29 cellular contexts compared by ENCODE assay signal in genomic region chr3:180860180-180860858, GRCh38.
"Had no signal": no experiment of that assay in that cellular context is flagged by ENCODE, and none has a peak within 500 bp of the region (broad histone marks: within the 10 kb centered on the region; RNA-seq: fewer than 3 reads in every experiment).

No MANE protein-coding gene starts in this region.

- H3K4me3 ChIP-seq: left lung, lower lobe of right lung, pancreas, prostate gland, right atrium auricular region, sigmoid colon, spleen, testis, thyroid gland, transverse colon, upper lobe of left lung, vagina had no signal

- H3K27ac Mint-ChIP-seq: immature natural killer cell; naive thymus-derived CD8-positive, alpha-beta T cell; nephron; stimulated activated effector memory CD8-positive, alpha-beta T cell treated with anti-CD3 and anti-CD28 coated beads, Interleukin-12 subunit alpha, Interleukin-12 subunit beta, amount 100 ng/mL, for 72 hours; stimulated activated naive CD8-positive, alpha-beta T cell treated with anti-CD3 and anti-CD28 coated beads, Interleukin-15, amount 100 ng/mL, for 72 hours had no signal

- H3K9me3 ChIP-seq: left lung, lower lobe of right lung, pancreas, prostate gland, sigmoid colon, testis, thyroid gland, transverse colon, upper lobe of left lung, vagina had no signal

- H3K9me3 Mint-ChIP-seq: nephron had no signal

- DNase-seq: hypothalamus; immature natural killer cell; kidney; left colon; left lung; lower lobe of right lung; mammary epithelial cell; mesenchymal stem cell; naive thymus-derived CD8-positive, alpha-beta T cell; nucleus accumbens; pancreas; posterior cingulate gyrus; sigmoid colon; small intestine; spleen; stimulated activated CD4-positive, alpha-beta T cell treated with anti-CD3 and anti-CD28 coated beads, Interleukin-4, amount 100 ng/mL, for 24 hours; stimulated activated naive CD4-positive, alpha-beta T cell treated with Interleukin-2 at 50 U/mL for 16 hours; stimulated activated naive CD8-positive, alpha-beta T cell treated with anti-CD3 and anti-CD28 coated beads, Interleukin-15, amount 100 ng/mL, for 72 hours; substantia nigra; testis; thyroid gland; transverse colon; upper lobe of left lung had no signal

- H3K4me1 ChIP-seq: left lung, lower lobe of right lung, pancreas, prostate gland, right atrium auricular region, sigmoid colon, spleen, testis, thyroid gland, transverse colon, upper lobe of left lung, vagina had no signal

- H3K27ac ChIP-seq: left lung, lower lobe of right lung, pancreas, prostate gland, right atrium auricular region, sigmoid colon, spleen, testis, thyroid gland, transverse colon, upper lobe of left lung, vagina had no signal

- H3K27me3 ChIP-seq: left lung, pancreas, right atrium auricular region, sigmoid colon, spleen, testis, thyroid gland, transverse colon, upper lobe of left lung, vagina had no signal

- H3K4me3 Mint-ChIP-seq: immature natural killer cell; naive thymus-derived CD8-positive, alpha-beta T cell; nephron; neural crest cell; stimulated activated effector memory CD8-positive, alpha-beta T cell treated with anti-CD3 and anti-CD28 coated beads, Interleukin-12 subunit alpha, Interleukin-12 subunit beta, amount 100 ng/mL, for 72 hours; stimulated activated naive CD8-positive, alpha-beta T cell treated with anti-CD3 and anti-CD28 coated beads, Interleukin-15, amount 100 ng/mL, for 72 hours had no signal

- ATAC-seq: left colon; left lung; lower lobe of right lung; naive thymus-derived CD8-positive, alpha-beta T cell; pancreas; stimulated activated effector memory CD8-positive, alpha-beta T cell treated with anti-CD3 and anti-CD28 coated beads, Interleukin-12 subunit alpha, Interleukin-12 subunit beta, amount 100 ng/mL, for 72 hours; stimulated activated naive CD8-positive, alpha-beta T cell treated with anti-CD3 and anti-CD28 coated beads, Interleukin-15, amount 100 ng/mL, for 72 hours had no signal

- H3K4me1 Mint-ChIP-seq: immature natural killer cell; nephron; neural crest cell; stimulated activated effector memory CD8-positive, alpha-beta T cell treated with anti-CD3 and anti-CD28 coated beads, Interleukin-12 subunit alpha, Interleukin-12 subunit beta, amount 100 ng/mL, for 72 hours; stimulated activated naive CD8-positive, alpha-beta T cell treated with anti-CD3 and anti-CD28 coated beads, Interleukin-15, amount 100 ng/mL, for 72 hours had no signal

- H3K36me3 ChIP-seq: left lung, lower lobe of right lung, pancreas, prostate gland, right atrium auricular region, sigmoid colon, spleen, thyroid gland, transverse colon, upper lobe of left lung, vagina had no signal
